In genomic region chr16:30527635-30528178, GRCh38 we compare ENCODE assay signal across 7 cellular contexts. TPM values are rescaled to one million over a fixed set of nuclear protein-coding genes. Genes with fewer than 3 reads are reported as not detected.
DNase-seq lines count a peak whose midpoint lies in the region; ATAC-seq, FAIRE-seq and TF ChIP-seq lines count a peak whose summit lies in the region.

No MANE protein-coding gene starts in this region.

- FAIRE-seq in GM12891 (lab: Jason Lieb, UNC) = no peak

- ATAC-seq in activated naive CD4-positive, alpha-beta T cell treated with anti-CD3 and anti-CD28 coated beads, Interleukin-2, amount 50 U/mL, for 72 hours = no peak
- no peak for ATAC-seq in HG02840 (IDR thresholded peaks at IDR 0.05; ENCODE audit: low FRiP score, unreplicated experiment)

- H2AFZ ChIP-seq in KMS-11 (ENCODE audit: low read depth) = peak overlapping the region; percentile 39; the same call in 1 of the 2 replicates

- H3K36me3 ChIP-seq in KMS-11 (ENCODE audit: insufficient read depth) = no peaks in the 10 kb centered on the region
- peaks cover 4 to 13% of the 10 kb centered on the region in 2 donors for H3K36me3 ChIP-seq in stomach smooth muscle (ENCODE audit: control insufficient read depth in 2 of 2, insufficient read depth in 2 of 2, low read length in 2 of 2)

- no peaks in the 10 kb centered on the region for H3K9me3 ChIP-seq in stomach smooth muscle (ENCODE audit: control insufficient read depth in 2 of 2, low read length in 2 of 2)

- no peaks in the 10 kb centered on the region for H3K36me3 Mint-ChIP-seq in activated naive CD4-positive, alpha-beta T cell treated with anti-CD3 and anti-CD28 coated beads, Interleukin-2, amount 50 U/mL, for 72 hours

- H3K4me1 ChIP-seq in KMS-11 (ENCODE audit: low read depth, poor library complexity, severe bottlenecking) (peaks cover 13% of the 10 kb centered on the region), stomach smooth muscle (ENCODE audit: control insufficient read depth, insufficient read depth, low read length) (peaks cover 24% of the 10 kb centered on the region)

- H3K27ac ChIP-seq in KMS-11 (peak overlapping the region; percentile 91), stomach smooth muscle (ENCODE audit: low read length) (peak overlapping the region; percentile 97)

- peak overlapping the region; percentile 77 for H3K4me2 ChIP-seq in KMS-11

- no peak for TF ChIP-seq POLR2A in GM12891 (IDR thresholded peaks at IDR 0.05; ENCODE audit: low read depth, low read length)

- no peak for TF ChIP-seq CTCF in KMS-11 (conservative IDR thresholded peaks at IDR 0.05; ENCODE audit: low read depth, low read length)

- H3K27me3 ChIP-seq in KMS-11 (ENCODE audit: insufficient read depth, low read depth) (no peaks in the 10 kb centered on the region), stomach smooth muscle (ENCODE audit: control insufficient read depth in 1 of 2, insufficient read depth in 2 of 2, low read length in 2 of 2) (no peaks in the 10 kb centered on the region)

- H3K9me3 Mint-ChIP-seq in activated naive CD4-positive, alpha-beta T cell treated with anti-CD3 and anti-CD28 coated beads, Interleukin-2, amount 50 U/mL, for 72 hours = no peaks in the 10 kb centered on the region

- peak overlapping the region; percentile 79 to 90 for H3K27ac Mint-ChIP-seq in activated naive CD4-positive, alpha-beta T cell treated with anti-CD3 and anti-CD28 coated beads, Interleukin-2, amount 50 U/mL, for 72 hours

- no peaks in the 10 kb centered on the region for H3K79me2 ChIP-seq in KMS-11 (ENCODE audit: insufficient read depth, low read depth)

- H3K4me3 ChIP-seq in KMS-11 (IDR thresholded peaks at IDR 0.05; ENCODE audit: insufficient read depth, low read depth, low read length) = no peak overlapping the region
- H3K4me3 ChIP-seq in stomach smooth muscle (ENCODE audit: low read length in 2 of 2) = peak overlapping the region; percentile 53 to 86

- H4K20me1 ChIP-seq in KMS-11 (ENCODE audit: insufficient read depth) = no peaks in the 10 kb centered on the region

- DNase-seq in GM12891 (ENCODE audit: insufficient read length, low spot score) = peak; percentile 58
- DNase-seq in activated naive CD4-positive, alpha-beta T cell treated with anti-CD3 and anti-CD28 coated beads, Interleukin-2, amount 50 U/mL, for 72 hours (ENCODE audit: low spot score in 2 of 2) = no peak
- peak; percentile 91 for DNase-seq in islet precursor cell
- DNase-seq in cerebellar nuclear complex (lab: John Stamatoyannopoulos, UW) = no peak

- H3K9ac ChIP-seq in KMS-11 = peak overlapping the region; percentile 25; the same call in 1 of the 2 replicates
- H3K9ac ChIP-seq in stomach smooth muscle (ENCODE audit: low read length in 2 of 2) = peak overlapping the region; percentile 68 to 87

TF ChIP-seq in GM12891, 5 proteins besides CTCF, POLR2A, EP300 and RAD21:
- TF ChIP-seq TAF1 (IDR thresholded peaks at IDR 0.05; ENCODE audit: low read depth, low read length) (no peak), SPI1 (IDR thresholded peaks at IDR 0.05; ENCODE audit: low read depth, low read length) (peak; percentile 98)

RNA-seq across cellular contexts. Expression of gene ZNF768, which starts 1.3 kb away (rescaled TPM):
- 14.0 TPM for polyA plus RNA-seq in GM12891 (2012; ENCODE audit: low read depth, missing spikeins)
- total RNA-seq in activated naive CD4-positive, alpha-beta T cell treated with anti-CD3 and anti-CD28 coated beads, Interleukin-2, amount 50 U/mL, for 72 hours = 1 to 10 TPM; 2.3 to 9.3 TPM

RNA-seq across cellular contexts. Expression of gene ZNF747, which starts 7.0 kb away (rescaled TPM):
- polyA plus RNA-seq in GM12891 (2012; ENCODE audit: low read depth, missing spikeins) = 3.9 TPM
- 1 to 10 TPM; 4.5 to 8.2 TPM for total RNA-seq in activated naive CD4-positive, alpha-beta T cell treated with anti-CD3 and anti-CD28 coated beads, Interleukin-2, amount 50 U/mL, for 72 hours

RNA-seq across cellular contexts. Expression of gene ZNF764, which starts 30.5 kb away (rescaled TPM):
- 4.2 TPM for polyA plus RNA-seq in GM12891 (2012; ENCODE audit: low read depth, missing spikeins)
- 10 to 100 TPM; 11.1 to 11.6 TPM for total RNA-seq in activated naive CD4-positive, alpha-beta T cell treated with anti-CD3 and anti-CD28 coated beads, Interleukin-2, amount 50 U/mL, for 72 hours

RNA-seq across cellular contexts. Expression of gene ZNF688, which starts 43.8 kb away (rescaled TPM):
- 7.4 TPM for polyA plus RNA-seq in GM12891 (2012; ENCODE audit: low read depth, missing spikeins)
- 1 to 10 TPM; 7.2 TPM for total RNA-seq in activated naive CD4-positive, alpha-beta T cell treated with anti-CD3 and anti-CD28 coated beads, Interleukin-2, amount 50 U/mL, for 72 hours

RNA-seq across cellular contexts. Expression of gene ITGAL, which starts 55.2 kb away (rescaled TPM):
- polyA plus RNA-seq in GM12891 (2012; ENCODE audit: low read depth, missing spikeins) = 35.4 TPM
- 100 to 1,000 TPM; 297 to 390 TPM for total RNA-seq in activated naive CD4-positive, alpha-beta T cell treated with anti-CD3 and anti-CD28 coated beads, Interleukin-2, amount 50 U/mL, for 72 hours

Comparison
In these comparisons a context has a peak if more than half of its experiments do, and no peak if none do; other contexts are left out.
1. DNase-seq: peak in GM12891 (single experiment) and islet precursor cell (single experiment); none in activated naive CD4-positive, alpha-beta T cell treated with anti-CD3 and anti-CD28 coated beads, Interleukin-2, amount 50 U/mL, for 72 hours (0 of 2) and cerebellar nuclear complex (0 of 2).